Comparison of ENCODE assay signal across 1 cellular context in the genomic region with DNA sequence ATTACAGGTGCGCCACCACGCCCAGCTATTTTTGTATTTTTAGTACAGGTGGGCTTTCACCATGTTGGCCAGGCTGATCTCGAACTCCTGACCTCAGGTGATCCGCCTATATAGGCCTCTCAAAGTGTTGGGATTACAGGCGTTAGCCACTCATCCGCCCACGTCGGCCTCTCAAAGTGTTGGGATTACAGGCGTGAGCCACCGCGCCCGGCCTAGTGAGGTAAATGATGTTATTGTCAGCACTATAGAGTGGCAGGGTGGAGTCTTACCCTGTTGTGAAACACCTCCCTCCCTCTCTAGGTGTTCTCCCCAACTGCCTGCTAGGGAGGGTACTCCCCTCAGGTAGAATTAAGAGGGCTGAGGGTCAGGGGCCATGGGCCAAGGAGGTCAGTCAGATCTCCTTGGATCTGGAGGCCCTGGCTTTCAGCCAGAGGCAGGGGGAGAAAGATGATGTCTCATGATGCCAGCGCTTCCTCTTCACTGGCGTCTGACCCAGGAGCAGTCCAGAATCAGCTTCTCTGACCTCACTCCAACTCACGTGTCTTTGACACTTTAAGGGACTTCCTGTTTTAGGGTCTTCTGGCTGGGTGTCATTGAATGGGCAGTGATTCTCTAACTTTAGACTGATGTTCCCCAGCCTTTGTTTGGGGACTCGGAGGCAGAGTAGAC.
TF ChIP-seq lines count a peak whose summit lies in the region.

No MANE protein-coding gene starts in this region.

TF ChIP-seq in IMR-90, 13 proteins besides CTCF, POLR2A, EP300 and RAD21:
- TF ChIP-seq SMC3 (IDR thresholded peaks at IDR 0.05; ENCODE audit: low read depth, low read length) (no peak), FOS (IDR thresholded peaks at IDR 0.05; ENCODE audit: low read depth, low read length) (no peak), MAFK (IDR thresholded peaks at IDR 0.05; ENCODE audit: low read depth, low read length) (no peak), MAZ (IDR thresholded peaks at IDR 0.05; ENCODE audit: borderline replicate concordance, low read depth, low read length) (no peak), RCOR1 (IDR thresholded peaks at IDR 0.05; ENCODE audit: insufficient replicate concordance, low read length) (no peak)
